22 cellular contexts compared by ENCODE assay signal in the genomic region with DNA sequence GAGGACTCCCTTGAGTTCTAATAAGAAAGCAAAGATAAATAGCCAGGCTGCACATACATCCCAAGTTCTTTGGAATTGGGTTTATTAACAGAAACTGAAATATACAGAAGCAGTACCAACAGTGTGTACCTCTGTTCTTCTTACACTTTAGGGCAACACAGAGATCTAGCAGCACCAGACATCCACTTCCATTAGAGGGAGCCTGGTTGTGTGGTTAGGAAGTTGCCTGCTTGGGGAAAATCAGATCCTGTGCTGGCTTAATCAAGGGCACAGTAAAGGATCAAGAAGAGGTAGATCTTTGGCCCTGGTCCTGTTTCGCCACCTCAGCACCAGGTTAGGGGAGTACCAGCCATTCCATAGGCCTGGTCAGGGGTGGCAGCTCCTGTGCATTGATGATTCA.
DNase-seq lines count a peak whose midpoint lies in the region; ATAC-seq, FAIRE-seq and TF ChIP-seq lines count a peak whose summit lies in the region.
"Had no signal": no experiment of that assay in that cellular context is flagged by ENCODE, and none has a peak within 500 bp of the region (broad histone marks: within the 10 kb centered on the region; RNA-seq: fewer than 3 reads in every experiment).

No MANE protein-coding gene starts in this region.

- no peaks in the 10 kb centered on the region for H3K23me2 ChIP-seq in H1 (ENCODE audit: low read depth, low read length)

- no peak overlapping the region for H3K9ac ChIP-seq in H1 (replicated peaks in 1 of 4; ENCODE audit: extremely low read depth in 1 of 4, low read depth in 3 of 4, low read length in 3 of 4)
- H3K9ac ChIP-seq: GM23248 had no signal

- H3K79me2 ChIP-seq in H1 (ENCODE audit: control insufficient read depth in 1 of 2, insufficient read depth in 2 of 2, low read length in 2 of 2), result no peaks in the 10 kb centered on the region

- H3K36me3 ChIP-seq in BJ (ENCODE audit: control insufficient read depth, insufficient read depth, low read length) (no peaks in the 10 kb centered on the region), H1 (ENCODE audit: control insufficient read depth in 2 of 4, insufficient read depth in 4 of 4, low read length in 3 of 4) (no peaks in the 10 kb centered on the region), gastroesophageal sphincter (no peaks in the 10 kb centered on the region)
- H3K36me3 ChIP-seq: ascending aorta, thyroid gland had no signal

- H2BK5ac ChIP-seq in H1 (ENCODE audit: low read depth, low read length), result no peak overlapping the region

- TF ChIP-seq CTCF in BJ (IDR thresholded peaks at IDR 0.05; ENCODE audit: insufficient read depth, low read depth, low read length) (peak; percentile 15; the same call in 1 of the 2 replicates), H1 (IDR thresholded peaks at IDR 0.05; ENCODE audit: control extremely low read depth in 1 of 3, insufficient read depth in 1 of 3, low read depth in 1 of 3, low read length in 3 of 3) (peak in 2 of 3 experiments; percentile 33 to 56; a peak in 2 of 4 replicates), gastroesophageal sphincter (IDR thresholded peaks at IDR 0.05) (no peak)

- H3K14ac ChIP-seq in H1 (ENCODE audit: insufficient read length), result no peak overlapping the region

- peak; percentile 47 to 57; a peak in 3 of 4 replicates for TF ChIP-seq RAD21 in H1 (IDR thresholded peaks at IDR 0.05 in 1 of 2, conservative IDR thresholded peaks at IDR 0.05 in 1 of 2; ENCODE audit: low read depth in 2 of 2, low read length in 2 of 2)

- peaks cover 8% of the 10 kb centered on the region for H3K9me3 Mint-ChIP-seq in memory B cell

- no peak for ATAC-seq in memory B cell (ENCODE audit: low read depth)
- ATAC-seq in HG03432 (IDR thresholded peaks at IDR 0.05; ENCODE audit: unreplicated experiment), result no peak
- no peak for ATAC-seq in GM18502 (IDR thresholded peaks at IDR 0.05; ENCODE audit: poor library complexity, unreplicated experiment)
- no peak for ATAC-seq in gastroesophageal sphincter
- ATAC-seq: natural killer cell treated with Interleukin-12 subunit alpha and Interleukin-12 subunit beta and Interleukin-15 and Interleukin-18, amount 100 ng/mL, for 72 hours; stimulated activated effector memory CD8-positive, alpha-beta T cell treated with anti-CD3 and anti-CD28 coated beads, Interleukin-12 subunit alpha, Interleukin-12 subunit beta, amount 100 ng/mL, for 72 hours had no signal

- H3K4me1 Mint-ChIP-seq in memory B cell, result no peaks in the 10 kb centered on the region
- H3K4me1 Mint-ChIP-seq: activated CD4-positive, alpha-beta T cell treated with anti-CD3 and anti-CD28 coated beads, Interleukin-2, amount 10 ng/mL, durations not matched to agents 24 days and 14 days; stimulated activated effector memory CD8-positive, alpha-beta T cell treated with anti-CD3 and anti-CD28 coated beads, Interleukin-12 subunit alpha, Interleukin-12 subunit beta, amount 100 ng/mL, for 72 hours had no signal

- DNase-seq in BJ (ENCODE audit: low read depth) (no peak), HPDE6-E6E7 (ENCODE audit: extremely low spot score) (peak; percentile 10), H1 (ENCODE audit: low read depth in 1 of 2, low spot score in 2 of 2) (no peak), memory B cell (ENCODE audit: low spot score in 2 of 2) (no peak)
- DNase-seq: activated CD4-positive, alpha-beta T cell treated with anti-CD3 and anti-CD28 coated beads, Interleukin-2, amount 10 ng/mL, durations not matched to agents 24 days and 14 days; activated naive CD4-positive, alpha-beta T cell treated with Interleukin-2 at 50 U/mL for 16 hours; C1 segment of cervical spinal cord; DMS79 treated with DMSO at 0.1 percent for 48 hours; GM23248; NCI-H1092; NCI-H446 treated with DMSO at 0.1 percent for 48 hours; thyroid gland had no signal

- FAIRE-seq in H1 (lab: Jason Lieb, UNC), result peak; percentile 88
- FAIRE-seq: colon, endometrium had no signal

- H3K27ac Mint-ChIP-seq in memory B cell, result peak overlapping the region; percentile 31
- H3K27ac Mint-ChIP-seq: activated CD4-positive, alpha-beta T cell treated with anti-CD3 and anti-CD28 coated beads, Interleukin-2, amount 10 ng/mL, durations not matched to agents 24 days and 14 days; natural killer cell treated with Interleukin-12 subunit alpha and Interleukin-12 subunit beta and Interleukin-15 and Interleukin-18, amount 100 ng/mL, for 72 hours; stimulated activated effector memory CD8-positive, alpha-beta T cell treated with anti-CD3 and anti-CD28 coated beads, Interleukin-12 subunit alpha, Interleukin-12 subunit beta, amount 100 ng/mL, for 72 hours had no signal

- H3K23ac ChIP-seq in H1 (ENCODE audit: insufficient read length), result no peak overlapping the region

- no peak overlapping the region for H2BK12ac ChIP-seq in H1 (ENCODE audit: low read depth, low read length)

- no peaks in the 10 kb centered on the region for H3K36me3 Mint-ChIP-seq in memory B cell
- H3K36me3 Mint-ChIP-seq: stimulated activated effector memory CD8-positive, alpha-beta T cell treated with anti-CD3 and anti-CD28 coated beads, Interleukin-12 subunit alpha, Interleukin-12 subunit beta, amount 100 ng/mL, for 72 hours had no signal

- no peak overlapping the region for H2BK120ac ChIP-seq in H1 (replicated peaks; ENCODE audit: low read depth, low read length)

- H2AFZ ChIP-seq in H1 (ENCODE audit: low read length), result no peak overlapping the region; the same call in 1 of the 2 replicates
- H2AFZ ChIP-seq: GM23248 had no signal

- CTCF ChIA-PET in BJ (lab: Yijun Ruan, JAX), result interaction anchor here (1.6 to 2.3 kb wide), 2 partner anchors 10 to 16 kb away, joined by 3 to 5 read pairs; no protein-coding TSS in a partner anchor
- CTCF ChIA-PET in H1 (lab: Charles Lee; ENCODE audit: partially characterized antibody), result interaction anchor here (0.8 to 2.3 kb wide), 17 partner anchors 8 to 505 kb away, joined by 3 to 17 read pairs (median 4); no protein-coding TSS in a partner anchor

- H4K5ac ChIP-seq in H1 (ENCODE audit: insufficient read length, low read depth, low read length), result no peak overlapping the region

- TF ChIP-seq POLR2A in H1 (IDR thresholded peaks at IDR 0.05; ENCODE audit: control extremely low read depth in 1 of 2, low read depth in 2 of 2, low read length in 2 of 2), result no peak
- no peak for TF ChIP-seq POLR2A in gastroesophageal sphincter (IDR thresholded peaks at IDR 0.05)

- no peak overlapping the region for H3K27ac ChIP-seq in H1 (ENCODE audit: low read depth, low read length)
- H3K27ac ChIP-seq in gastroesophageal sphincter, result no peak overlapping the region
- H3K27ac ChIP-seq: ascending aorta, GM23248, HL-60, SK-N-MC, thyroid gland had no signal

- WGBS in H1 (ENCODE audit: extremely low coverage in 1 of 2, insufficient coverage in 1 of 2, insufficient read length in 1 of 2, insufficient replicate concordance in 2 of 2, low coverage in 1 of 2, low lambda C conversion rate in 2 of 2, missing lambda C conversion rate in 1 of 2), 2 experiments, result 95% methylated on average over 1 of the region's 1 CpG; no CpG with 5 or more reads in 1 of the 2 experiments
- 80% methylated on average over 1 of the region's 1 CpG; no CpG with 5 or more reads in 1 of the 2 donors for WGBS in gastroesophageal sphincter (ENCODE audit: low coverage in 1 of 2), 2 donors

- POLR2A ChIA-PET in BJ (lab: Charles Lee), result no interaction called here
- POLR2A ChIA-PET in H1 (lab: Charles Lee; ENCODE audit: partially characterized antibody), result no interaction called here

- H3K4me1 ChIP-seq in H1 (replicated peaks in 1 of 4; ENCODE audit: control insufficient read depth in 3 of 4, insufficient read depth in 4 of 4, low read length in 3 of 4) (no peaks in the 10 kb centered on the region), gastroesophageal sphincter (no peaks in the 10 kb centered on the region)
- H3K4me1 ChIP-seq: ascending aorta, thyroid gland had no signal

- no peak overlapping the region for H3K4me2 ChIP-seq in H1 (ENCODE audit: insufficient read depth in 1 of 2, low read depth in 2 of 2, low read length in 2 of 2)

- H3K4me3 ChIP-seq in BJ (ENCODE audit: low read depth, low read length) (no peak overlapping the region), H1 (ENCODE audit: extremely low read depth in 1 of 4, insufficient read depth in 2 of 4, low read depth in 3 of 4, low read length in 4 of 4) (no peak overlapping the region), gastroesophageal sphincter (no peak overlapping the region)
- H3K4me3 ChIP-seq: ascending aorta, GM23248, SK-N-MC, thyroid gland had no signal

- TF ChIP-seq EP300 in H1 (IDR thresholded peaks at IDR 0.05; ENCODE audit: borderline replicate concordance in 1 of 2, low read depth in 2 of 2, low read length in 2 of 2), result no peak
- no peak for TF ChIP-seq EP300 in gastroesophageal sphincter (IDR thresholded peaks at IDR 0.05)

- no peaks in the 10 kb centered on the region for H3K79me1 ChIP-seq in H1 (ENCODE audit: low read depth, low read length)

- no peak overlapping the region for H3K4me3 Mint-ChIP-seq in memory B cell
- H3K4me3 Mint-ChIP-seq: activated CD4-positive, alpha-beta T cell treated with anti-CD3 and anti-CD28 coated beads, Interleukin-2, amount 10 ng/mL, durations not matched to agents 24 days and 14 days; natural killer cell treated with Interleukin-12 subunit alpha and Interleukin-12 subunit beta and Interleukin-15 and Interleukin-18, amount 100 ng/mL, for 72 hours; stimulated activated effector memory CD8-positive, alpha-beta T cell treated with anti-CD3 and anti-CD28 coated beads, Interleukin-12 subunit alpha, Interleukin-12 subunit beta, amount 100 ng/mL, for 72 hours had no signal

- H3K9me3 ChIP-seq in H1 (ENCODE audit: insufficient read depth in 2 of 2, low read depth in 1 of 2, low read length in 1 of 2) (no peaks in the 10 kb centered on the region), gastroesophageal sphincter (no peaks in the 10 kb centered on the region)
- H3K9me3 ChIP-seq: ascending aorta, thyroid gland had no signal

- H3K27me3 Mint-ChIP-seq in memory B cell, result peaks cover 5% of the 10 kb centered on the region
- H3K27me3 Mint-ChIP-seq: activated CD4-positive, alpha-beta T cell treated with anti-CD3 and anti-CD28 coated beads, Interleukin-2, amount 10 ng/mL, durations not matched to agents 24 days and 14 days; natural killer cell treated with Interleukin-12 subunit alpha and Interleukin-12 subunit beta and Interleukin-15 and Interleukin-18, amount 100 ng/mL, for 72 hours had no signal

- H4K20me1 ChIP-seq in H1 (replicated peaks in 1 of 2; ENCODE audit: control insufficient read depth in 1 of 2, insufficient read depth in 2 of 2, low read length in 2 of 2), result no peaks in the 10 kb centered on the region

- H3K27me3 ChIP-seq in BJ (ENCODE audit: control insufficient read depth, insufficient read depth, low read length), result no peaks in the 10 kb centered on the region; the same call in 1 of the 2 replicates
- no peaks in the 10 kb centered on the region for H3K27me3 ChIP-seq in H1 (replicated peaks in 1 of 4; ENCODE audit: control insufficient read depth in 3 of 4, extremely low read depth in 1 of 4, insufficient read depth in 3 of 4, low read length in 3 of 4)
- no peaks in the 10 kb centered on the region for H3K27me3 ChIP-seq in gastroesophageal sphincter
- H3K27me3 ChIP-seq: ascending aorta, thyroid gland had no signal

- no peak overlapping the region for H3K4ac ChIP-seq in H1 (replicated peaks; ENCODE audit: insufficient read length, low read depth, low read length)

- H2BK20ac ChIP-seq in H1 (ENCODE audit: low read length), result no peak overlapping the region

- H4K8ac ChIP-seq in H1 (ENCODE audit: extremely low read depth, insufficient read depth, low read length), result no peak overlapping the region

- no peak overlapping the region for H4K91ac ChIP-seq in H1 (replicated peaks; ENCODE audit: insufficient read length, low read length)

- H2AK5ac ChIP-seq in H1 (ENCODE audit: low read depth, low read length), result no peak overlapping the region

- H3K56ac ChIP-seq in H1 (replicated peaks; ENCODE audit: insufficient read length, low read depth, low read length), result no peak overlapping the region

- H3K18ac ChIP-seq in H1 (ENCODE audit: extremely low read depth, low read length), result no peak overlapping the region

- H2BK15ac ChIP-seq in H1 (ENCODE audit: low read length), result no peak overlapping the region

Comparison
In these comparisons a context has a peak if more than half of its experiments do, and no peak if none do; other contexts are left out.
1. CTCF ChIP-seq: peak in BJ (single experiment) and H1 (2 of 3); none in gastroesophageal sphincter (0 of 4).